ENCODE assay signal across 28 cellular contexts in genomic region chr4:54651050-54651449, GRCh38.
"Had no signal": no experiment of that assay in that cellular context is flagged by ENCODE, and none has a peak within 500 bp of the region (broad histone marks: within the 10 kb centered on the region; RNA-seq: fewer than 3 reads in every experiment).

No MANE protein-coding gene starts in this region.

- H3K4me1 Mint-ChIP-seq: naive B cell had no signal

- ATAC-seq: effector memory CD8-positive, alpha-beta T cell; esophagus mucosa; gastrocnemius medialis; heart right ventricle; left cardiac atrium; left lung; left ventricle myocardium superior; lower lobe of right lung; mucosa of descending colon had no signal

- DNase-seq: colonic mucosa; cortex of kidney; effector CD8-positive, alpha-beta T cell; effector memory CD8-positive, alpha-beta T cell; endodermal cell; erythroblast; esophagus squamous epithelium; foreskin fibroblast; foreskin melanocyte; gastrocnemius medialis; glutamatergic neuron; head of caudate nucleus; heart right ventricle; hippocampal formation; left cardiac atrium; left lung; left ventricle myocardium superior; lower lobe of right lung; mesenchymal stem cell; mucosa of descending colon; naive B cell had no signal

- H3K27ac Mint-ChIP-seq: dendritic cell treated with granulocyte-macrophage colony-stimulating factor and Interleukin-4, amounts not matched to agents 40 ng/mL and 50 ng/mL, for 4 days; endodermal cell; mesothelial cell of epicardium; naive B cell had no signal

- H3K4me3 Mint-ChIP-seq: dendritic cell treated with granulocyte-macrophage colony-stimulating factor and Interleukin-4, amounts not matched to agents 40 ng/mL and 50 ng/mL, for 4 days; effector memory CD8-positive, alpha-beta T cell; endodermal cell; mesothelial cell of epicardium; naive B cell had no signal

- H3K36me3 ChIP-seq: colonic mucosa, esophagus squamous epithelium, gastrocnemius medialis, heart right ventricle, left lung, lower lobe of right lung had no signal

- H3K9me3 Mint-ChIP-seq: dendritic cell treated with granulocyte-macrophage colony-stimulating factor and Interleukin-4, amounts not matched to agents 40 ng/mL and 50 ng/mL, for 4 days; endodermal cell; mesothelial cell of epicardium; naive B cell had no signal

- H3K27ac ChIP-seq: colonic mucosa, epithelial cell of prostate, esophagus squamous epithelium, gastrocnemius medialis, heart right ventricle, left lung, lower lobe of right lung had no signal

- H3K4me3 ChIP-seq: colonic mucosa, esophagus squamous epithelium, gastrocnemius medialis, heart right ventricle, left lung, lower lobe of right lung, mucosa of descending colon had no signal

- H3K4me1 ChIP-seq: colonic mucosa, esophagus squamous epithelium, gastrocnemius medialis, heart right ventricle, left lung, lower lobe of right lung had no signal

- H3K27me3 ChIP-seq: colonic mucosa, gastrocnemius medialis, heart right ventricle, left lung had no signal

- FAIRE-seq: endometrium, islet of Langerhans, keratinocyte had no signal

- H3K9me3 ChIP-seq: colonic mucosa, esophagus squamous epithelium, gastrocnemius medialis, heart right ventricle, left lung, lower lobe of right lung, mucosa of descending colon had no signal

- H3K36me3 Mint-ChIP-seq: mesothelial cell of epicardium, naive B cell had no signal
